In genomic region chr1:26862781-26863676, GRCh38 we compare ENCODE assay signal across 8 cellular contexts. TPM values are rescaled to one million over a fixed set of nuclear protein-coding genes. Genes with fewer than 3 reads are reported as not detected.
DNase-seq lines count a peak whose midpoint lies in the region; ATAC-seq and TF ChIP-seq lines count a peak whose summit lies in the region.

Gene SFN, plus strand, starts transcription at chr1:26863149. Its CDS starts 64 bp downstream, at chr1:26863213.

- POLR2A ChIA-PET in A673 (lab: Charles Lee; ENCODE audit: low non-redundant PET), result interaction anchor here (0.5 kb wide), 1 partner anchor 356 kb away, joined by 4 read pairs; no protein-coding TSS in a partner anchor

- H3K4me3 ChIP-seq in A673 (ENCODE audit: low read depth, low read length, poor library complexity, severe bottlenecking), result peak within 1 kb of the TSS; percentile 61
- H3K4me3 ChIP-seq in H7 (ENCODE audit: insufficient read depth, low read depth, low read length), result peak within 1 kb of the TSS; percentile 74
- H3K4me3 ChIP-seq in NT2/D1 (ENCODE audit: insufficient read length, low read depth), result peak within 1 kb of the TSS; percentile 96
- 0 out of 2 replicates have a peak within 1 kb of the TSS, but pooled peaks have one; percentile 84 for H3K4me3 ChIP-seq in iPS-20b (ENCODE audit: low read length)

- H3K27me3 ChIP-seq in A673 (replicated peaks; ENCODE audit: insufficient read depth, low read depth, low read length, poor library complexity) (no peaks in the 10 kb centered on the region), H7 (ENCODE audit: control insufficient read depth, insufficient read depth, low read length) (peaks cover 9% of the 10 kb centered on the region), NT2/D1 (ENCODE audit: insufficient read depth, insufficient read length) (no peaks in the 10 kb centered on the region), iPS-20b (ENCODE audit: insufficient read depth, low read length) (peaks cover 17% of the 10 kb centered on the region)

- peak; percentile 52 for TF ChIP-seq CTCF in A673 (conservative IDR thresholded peaks at IDR 0.05; ENCODE audit: low read depth, low read length)

- intact Hi-C loops in A673 (cut with micrococcal nuclease; ENCODE audit: unreplicated experiment), result no loop called here

- DNase-seq in A673 (ENCODE audit: low spot score), result no peak
- peak; percentile 90 for DNase-seq in H7
- no peak for DNase-seq in NT2/D1 (ENCODE audit: low read depth, low spot score)
- peak; percentile 55 for DNase-seq in activated naive CD4-positive, alpha-beta T cell treated with Interleukin-2 at 50 U/mL for 16 hours
- DNase-seq in stimulated activated CD4-positive, alpha-beta T cell treated with anti-CD3 and anti-CD28 coated beads, Interleukin-4, amount 100 ng/mL, for 1 hour, result peak; percentile 47
- no peak for DNase-seq in NCI-H524 (lab: John Stamatoyannopoulos, UW)

- peak within 1 kb of the TSS; percentile 99 for H3K9ac ChIP-seq in NT2/D1 (ENCODE audit: insufficient read length, low read depth)
- H3K9ac ChIP-seq in iPS-20b (ENCODE audit: low read depth, low read length), result no peak within 1 kb of the TSS

- H3K9me3 ChIP-seq in A673 (ENCODE audit: low read depth, low read length, poor library complexity, severe bottlenecking) (no peaks in the 10 kb centered on the region), NT2/D1 (ENCODE audit: insufficient read depth, low read length) (no peaks in the 10 kb centered on the region), iPS-20b (ENCODE audit: insufficient read depth, low read depth, low read length) (no peaks in the 10 kb centered on the region)

- CTCF ChIA-PET in A673 (lab: Charles Lee), result no interaction called here

- no TSS peak for BruUV-seq in A673 (replicated peaks; lab: Mats Ljungman, UMichigan)

- no peak for ATAC-seq in GM18517 (IDR thresholded peaks at IDR 0.05; ENCODE audit: unreplicated experiment)

- H3K36me3 ChIP-seq in A673 (ENCODE audit: insufficient read depth, low read length, poor library complexity, severe bottlenecking) (no peaks in the 10 kb centered on the region), H7 (replicated peaks; ENCODE audit: control insufficient read depth, insufficient read depth, low read length) (no peaks in the 10 kb centered on the region), NT2/D1 (ENCODE audit: insufficient read depth, insufficient read length, low read length) (no peaks in the 10 kb centered on the region), iPS-20b (ENCODE audit: insufficient read depth, low read depth, low read length) (no peaks in the 10 kb centered on the region)

- H3K4me1 ChIP-seq in A673 (ENCODE audit: insufficient read depth, low read length, poor library complexity, severe bottlenecking), result no peaks in the 10 kb centered on the region
- H3K4me1 ChIP-seq in NT2/D1 (ENCODE audit: insufficient read depth, insufficient read length), result peaks cover 36% of the 10 kb centered on the region
- peaks cover 2% of the 10 kb centered on the region; the same call in 1 of the 2 replicates for H3K4me1 ChIP-seq in iPS-20b (ENCODE audit: insufficient read depth, low read length)

- H3K27ac ChIP-seq in A673 (ENCODE audit: low read depth, low read length, poor library complexity, severe bottlenecking) (peak within 1 kb of the TSS; percentile 75), iPS-20b (ENCODE audit: low read length) (no peak within 1 kb of the TSS)

RNA-seq across cellular contexts. Expression of gene SFN, which starts in this region (rescaled TPM):
- total RNA-seq in A673 (2021), result 0.24 TPM in 1 of 2 replicates, not detected in the other
- 7.5 and 11.3 TPM in 2 replicates for total RNA-seq in H7 (2014; rRNA removed; shearing (Covaris generic))

Comparison
In these comparisons a context has a peak if more than half of its experiments do, and no peak if none do; other contexts are left out.
1. DNase-seq: peak in H7 (single experiment), activated naive CD4-positive, alpha-beta T cell treated with Interleukin-2 at 50 U/mL for 16 hours (single experiment) and stimulated activated CD4-positive, alpha-beta T cell treated with anti-CD3 and anti-CD28 coated beads, Interleukin-4, amount 100 ng/mL, for 1 hour (single experiment); none in A673 (single experiment), NT2/D1 (single experiment) and NCI-H524 (0 of 2).
2. Peak in every context shown above with its lines, with median percentiles within 50 percentile points of each other: H3K4me3 ChIP-seq.